In genomic region chr16:1979271-1980025, GRCh38 we compare ENCODE assay signal across 8 cellular contexts. TPM values are rescaled to one million over a fixed set of nuclear protein-coding genes. Genes with fewer than 3 reads are reported as not detected.
DNase-seq lines count a peak whose midpoint lies in the region; ATAC-seq and TF ChIP-seq lines count a peak whose summit lies in the region.
"Had no signal": no experiment of that assay in that cellular context is flagged by ENCODE, and none has a peak within 500 bp of the region (broad histone marks: within the 10 kb centered on the region; RNA-seq: fewer than 3 reads in every experiment).

No MANE protein-coding gene starts in this region.

- intact Hi-C loops in Calu3 (cut with micrococcal nuclease; ENCODE audit: unreplicated experiment) = no loop called here

- no peak for ATAC-seq in GM19463 (IDR thresholded peaks at IDR 0.05; ENCODE audit: unreplicated experiment)
- no peak for ATAC-seq in GM18517 (IDR thresholded peaks at IDR 0.05; ENCODE audit: unreplicated experiment)

- H3K9me3 Mint-ChIP-seq in Calu3 (ENCODE audit: low read depth, unreplicated experiment) = no peaks in the 10 kb centered on the region

- CTCF ChIA-PET in Calu3 (lab: Charles Lee) = interaction anchor here (0.6 kb wide), 1 partner anchor 9 kb away, joined by 3 read pairs; no protein-coding TSS in a partner anchor

- peaks cover 83% of the 10 kb centered on the region for H3K36me3 Mint-ChIP-seq in Calu3 (ENCODE audit: insufficient read depth, unreplicated experiment)

- peak overlapping the region; percentile 87 for H3K4me3 Mint-ChIP-seq in Calu3 (ENCODE audit: low read depth, unreplicated experiment)

- no TSS peak for BruUV-seq in Calu3 (replicated peaks; lab: Mats Ljungman, UMichigan)

- H3K27me3 Mint-ChIP-seq in Calu3 (ENCODE audit: unreplicated experiment) = no peaks in the 10 kb centered on the region

- peak overlapping the region; percentile 87 for H3K27ac Mint-ChIP-seq in Calu3 (ENCODE audit: unreplicated experiment)

- TF ChIP-seq CTCF in Calu3 (IDR thresholded peaks at IDR 0.05; ENCODE audit: unreplicated experiment) = no peak

- DNase-seq in Calu3 (peak; percentile 97), NCI-H69 (lab: John Stamatoyannopoulos, UW) (peak; percentile 97), islet precursor cell (peak; percentile 85), NCI-H82 (lab: John Stamatoyannopoulos, UW) (no peak)
- DNase-seq: effector memory CD4-positive, alpha-beta T cell had no signal

- peaks cover 31% of the 10 kb centered on the region for H3K4me1 Mint-ChIP-seq in Calu3 (ENCODE audit: low read depth, unreplicated experiment)

RNA-seq across cellular contexts. Expression of gene NOXO1, which starts 1.8 kb away (rescaled TPM):
- 10.1 and 11.8 TPM in 2 replicates for total RNA-seq in Calu3 (2022)
- total RNA-seq: urinary bladder had no signal

RNA-seq across cellular contexts. Expression of gene GFER, which starts 4.5 kb away (rescaled TPM):
- 40.8 and 43.5 TPM in 2 replicates for total RNA-seq in Calu3 (2022)

RNA-seq across cellular contexts. Expression of gene TBL3, which starts 7.6 kb away (rescaled TPM):
- total RNA-seq in Calu3 (2022) = 62.0 and 71.1 TPM in 2 replicates

RNA-seq across cellular contexts. Expression of gene SYNGR3, which starts 10.3 kb away (rescaled TPM):
- total RNA-seq in Calu3 (2022) = 3.6 and 3.8 TPM in 2 replicates

RNA-seq across cellular contexts. Expression of gene RNF151, which starts 12.8 kb away (rescaled TPM):
- total RNA-seq in Calu3 (2022) = not detected in 2 replicates
- total RNA-seq: urinary bladder had no signal
